In the genomic region with DNA sequence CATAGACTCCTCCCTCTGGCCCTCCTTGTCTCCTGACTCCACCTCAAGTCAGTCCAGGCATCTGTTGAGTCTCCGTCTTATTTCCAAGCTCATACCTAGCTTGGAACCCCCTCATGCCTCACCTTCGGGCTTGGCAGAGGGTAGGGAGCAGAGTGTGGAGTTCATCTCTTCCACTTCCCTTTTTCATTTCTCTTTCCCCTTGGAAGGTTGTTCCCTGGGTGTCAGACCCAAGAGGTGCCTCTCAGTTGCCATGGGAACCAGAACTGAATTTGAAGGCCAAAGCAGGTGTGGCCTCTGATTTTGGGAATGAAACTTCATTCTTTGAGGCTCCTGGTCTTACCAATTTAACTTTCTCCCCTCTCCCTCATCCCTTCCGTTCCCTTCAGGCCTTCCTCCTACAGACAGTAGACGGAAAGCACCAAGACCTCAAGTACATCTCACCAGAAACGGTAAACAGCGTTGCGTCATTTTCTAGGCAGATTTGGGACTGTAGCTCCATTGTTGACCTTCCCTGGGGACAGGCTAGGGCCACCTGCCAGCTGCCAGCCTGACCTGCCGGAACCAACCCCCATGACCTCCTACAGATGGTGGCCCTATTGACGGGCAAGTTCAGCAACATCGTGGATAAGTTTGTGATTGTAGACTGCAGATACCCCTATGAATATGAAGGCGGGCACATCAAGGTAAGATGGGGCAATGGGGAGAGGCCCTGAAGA, we compare ENCODE assay signal across 15 cellular contexts. TPM values are rescaled to one million over a fixed set of nuclear protein-coding genes. Genes with fewer than 3 reads are reported as not detected.
A peak's percentile ranks its signal among the peaks of the same experiment; 100 is the strongest.
DNase-seq lines count a peak whose midpoint lies in the region; ATAC-seq and TF ChIP-seq lines count a peak whose summit lies in the region.
"Had no signal": no experiment of that assay in that cellular context is flagged by ENCODE, and none has a peak within 500 bp of the region (broad histone marks: within the 10 kb centered on the region; RNA-seq: fewer than 3 reads in every experiment).

No MANE protein-coding gene starts in this region.

- no peaks in the 10 kb centered on the region for H3K27me3 Mint-ChIP-seq in activated naive CD8-positive, alpha-beta T cell treated with anti-CD3 and anti-CD28 coated beads, Interleukin-2, amount 50 U/mL, for 24 hours
- no peaks in the 10 kb centered on the region for H3K27me3 Mint-ChIP-seq in naive B cell

- H3K4me1 ChIP-seq in ACC112 (ENCODE audit: control insufficient read depth, insufficient read depth, low read length, unreplicated experiment) = peaks cover 54% of the 10 kb centered on the region
- H3K4me1 ChIP-seq in ascending aorta = peaks cover 19 to 25% of the 10 kb centered on the region in 2 donors

- H3K4me3 Mint-ChIP-seq in activated naive CD8-positive, alpha-beta T cell treated with anti-CD3 and anti-CD28 coated beads, Interleukin-2, amount 50 U/mL, for 24 hours = no peak overlapping the region
- peak overlapping the region in 6 of 8 donors; percentile 40 to 85 (median 52) for H3K4me3 Mint-ChIP-seq in naive B cell

- H2AFZ ChIP-seq in ACC112 (ENCODE audit: low read length, unreplicated experiment) = no peak overlapping the region

- peaks cover 43% of the 10 kb centered on the region for H3K36me3 Mint-ChIP-seq in activated naive CD8-positive, alpha-beta T cell treated with anti-CD3 and anti-CD28 coated beads, Interleukin-2, amount 50 U/mL, for 24 hours (ENCODE audit: low read depth)
- peaks cover 25 to 34% of the 10 kb centered on the region in 2 donors for H3K36me3 Mint-ChIP-seq in naive B cell

- H3K4me3 ChIP-seq in ACC112 (ENCODE audit: low read depth, low read length) = no peak overlapping the region
- H3K4me3 ChIP-seq in ascending aorta = no peak overlapping the region
- H3K4me3 ChIP-seq: colonic mucosa had no signal

- H3K79me2 ChIP-seq in ACC112 (ENCODE audit: control insufficient read depth, insufficient read depth, low read length, unreplicated experiment) = peaks cover 41% of the 10 kb centered on the region

- H3K36me3 ChIP-seq in ACC112 (ENCODE audit: insufficient read depth, low read length) (peaks cover 54% of the 10 kb centered on the region), ascending aorta (peaks cover 49 to 52% of the 10 kb centered on the region in 2 donors)

- peaks cover 63% of the 10 kb centered on the region for H3K4me1 Mint-ChIP-seq in activated naive CD8-positive, alpha-beta T cell treated with anti-CD3 and anti-CD28 coated beads, Interleukin-2, amount 50 U/mL, for 24 hours
- H3K4me1 Mint-ChIP-seq in naive B cell = peaks cover 54 to 70% (median 68%) of the 10 kb centered on the region in 3 donors

- H3K27ac ChIP-seq in ACC112 (ENCODE audit: low read depth, low read length) = 0 out of 2 replicates have a peak overlapping the region, but pooled peaks have one; percentile 4
- no peak overlapping the region for H3K27ac ChIP-seq in ascending aorta
- H3K27ac ChIP-seq: colonic mucosa had no signal

- DNase-seq in COLO668 (lab: John Stamatoyannopoulos, UW; ENCODE audit: unreplicated experiment) (peak; percentile 35), naive B cell (no peak), NCI-H146 (lab: John Stamatoyannopoulos, UW) (no peak), ascending aorta (ENCODE audit: low spot score in 2 of 2) (no peak), DMS114 treated with DMSO at 0.1 percent for 48 hours (lab: John Stamatoyannopoulos, UW; ENCODE audit: unreplicated experiment) (no peak)
- DNase-seq in activated naive CD8-positive, alpha-beta T cell treated with anti-CD3 and anti-CD28 coated beads, Interleukin-2, amount 50 U/mL, for 24 hours = no peak
- no peak for DNase-seq in activated effector memory CD4-positive, alpha-beta T cell treated with Interleukin-2 at 50 U/mL for 16 hours
- DNase-seq: activated T-cell treated with anti-CD3 and anti-CD28 coated beads, Interleukin-2, amount 50 U/mL, for 48 hours; colonic mucosa; DMS79 treated with DMSO at 0.1 percent for 48 hours; NCI-H1105; NCI-H524 treated with DMSO at 0.1 percent for 48 hours; RPMI8226; stimulated activated CD4-positive, alpha-beta T cell treated with anti-CD3 and anti-CD28 coated beads, Interleukin-12 subunit alpha, Interleukin-12 subunit beta, amount 100 ng/mL, for 4 hours had no signal

- no peak for TF ChIP-seq CTCF in ascending aorta (IDR thresholded peaks at IDR 0.05)

- H3K27ac Mint-ChIP-seq in activated naive CD8-positive, alpha-beta T cell treated with anti-CD3 and anti-CD28 coated beads, Interleukin-2, amount 50 U/mL, for 24 hours = peak overlapping the region; percentile 65
- peak overlapping the region; percentile 54 to 91 (median 89) for H3K27ac Mint-ChIP-seq in naive B cell

- no peaks in the 10 kb centered on the region for H3K27me3 ChIP-seq in ACC112 (ENCODE audit: insufficient read depth, low read length)
- H3K27me3 ChIP-seq in ascending aorta = no peaks in the 10 kb centered on the region
- H3K27me3 ChIP-seq: colonic mucosa had no signal

- H3K9me3 ChIP-seq in ascending aorta = peaks cover 0 to 3% of the 10 kb centered on the region in 2 donors
- H3K9me3 ChIP-seq: colonic mucosa had no signal

- no peaks in the 10 kb centered on the region for H3K9me3 Mint-ChIP-seq in activated naive CD8-positive, alpha-beta T cell treated with anti-CD3 and anti-CD28 coated beads, Interleukin-2, amount 50 U/mL, for 24 hours
- H3K9me3 Mint-ChIP-seq in naive B cell = peaks cover 0 to 2% (median 0%) of the 10 kb centered on the region in 7 donors

- intact Hi-C loops in ascending aorta (cut with DNase I) = no loop called here

- ATAC-seq in activated naive CD8-positive, alpha-beta T cell treated with anti-CD3 and anti-CD28 coated beads, Interleukin-2, amount 50 U/mL, for 24 hours = no peak
- no peak for ATAC-seq in naive B cell (ENCODE audit: low read depth in 2 of 2)

RNA-seq across cellular contexts. Expression of a gene that starts 6.6 kb away (rescaled TPM):
- 10 to 100 TPM; 13.0 to 22.1 (median 19.5) TPM for polyA plus RNA-seq in naive B cell (ENCODE audit: low read depth in 6 of 6)
- 60.6 TPM for total RNA-seq in ascending aorta

RNA-seq across cellular contexts. Expression of a gene that starts 16.1 kb away (rescaled TPM):
- 1 to 10 TPM in 5 of 6 donors, under 1 TPM in 1; 0.27 to 2.2 (median 1.6) TPM for polyA plus RNA-seq in naive B cell (ENCODE audit: low read depth in 6 of 6)
- 173 TPM for total RNA-seq in ascending aorta

RNA-seq across cellular contexts. Expression of a gene that starts 17.7 kb away (rescaled TPM):
- 10 to 100 TPM; 11.1 to 33.6 (median 13.5) TPM for polyA plus RNA-seq in naive B cell (ENCODE audit: low read depth in 6 of 6)
- total RNA-seq in ascending aorta = 38.5 TPM

RNA-seq across cellular contexts. Expression of a gene that starts 21.4 kb away (rescaled TPM):
- polyA plus RNA-seq in naive B cell (ENCODE audit: low read depth in 6 of 6) = not detected
- total RNA-seq in ascending aorta = not detected
- total RNA-seq: colonic mucosa had no signal

RNA-seq across cellular contexts. Expression of a gene that starts 35.1 kb away (rescaled TPM):
- polyA plus RNA-seq in naive B cell (ENCODE audit: low read depth in 6 of 6) = 10 to 100 TPM; 17.3 to 24.9 (median 20.8) TPM
- 48.4 TPM for total RNA-seq in ascending aorta
